In the genomic region with DNA sequence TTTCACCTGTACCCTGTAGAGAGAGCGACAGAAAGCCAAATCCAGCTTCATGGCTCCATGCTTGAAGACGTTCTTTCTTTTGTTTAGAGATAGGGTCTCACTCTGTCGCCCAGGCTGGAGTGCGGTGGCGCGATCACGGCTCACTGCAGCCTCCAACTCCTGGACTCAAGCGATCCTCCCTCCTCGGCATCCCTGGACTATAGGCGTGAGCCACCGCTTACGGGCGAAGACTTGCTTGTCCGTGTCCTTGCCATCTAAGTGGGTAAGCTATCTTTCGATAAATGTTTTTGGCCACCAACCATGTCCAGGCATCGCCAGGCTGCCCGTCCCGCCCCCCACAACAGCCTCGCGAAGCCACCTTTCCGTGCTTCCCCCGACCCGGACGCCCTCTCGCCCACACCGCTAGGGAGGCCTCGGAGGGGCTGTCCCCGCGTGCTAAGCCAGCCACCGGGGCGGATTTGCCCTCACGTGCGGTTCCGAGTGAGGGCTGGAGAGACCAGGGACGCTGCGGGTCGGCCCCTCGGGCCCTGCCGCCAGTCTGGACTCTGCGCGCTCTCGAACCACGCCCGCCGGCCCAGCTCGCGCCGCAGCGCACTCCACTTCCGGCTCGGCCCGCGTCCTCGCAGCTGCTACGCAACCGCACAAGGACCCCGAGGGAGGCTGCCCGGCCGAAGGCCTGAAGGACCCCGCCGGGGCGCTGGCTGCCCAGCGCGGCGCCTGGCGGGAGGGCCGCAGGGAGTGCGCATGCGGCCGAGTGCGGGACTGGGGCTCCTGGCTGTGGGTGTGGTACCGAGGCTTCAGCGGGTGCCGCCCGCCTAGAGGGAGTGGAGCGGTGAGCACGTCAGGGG, we compare ENCODE assay signal across 8 cellular contexts. TPM values are rescaled to one million over a fixed set of nuclear protein-coding genes. Genes with fewer than 3 reads are reported as not detected.
DNase-seq lines count a peak whose midpoint lies in the region; ATAC-seq and TF ChIP-seq lines count a peak whose summit lies in the region.
"Not testable (repeated sequence)": the region's sequence is repeated elsewhere in the genome, so short reads cannot be mapped to it uniquely, and the experiment has no call there.

A gene (minus strand): TSS at position 604 of the 848 bp plus-strand sequence. CDS start 1,342 bp downstream, outside the sequence.

- peak; percentile 87 for DNase-seq in CD14-positive monocyte (ENCODE audit: low spot score)
- peak; percentile 58 for DNase-seq in NCI-H774 (lab: John Stamatoyannopoulos, UW)
- DNase-seq in activated CD4-positive, alpha-beta T cell treated with anti-CD3 and anti-CD28 coated beads, Interleukin-2, amount 50 U/mL, for 48 hours: peak; percentile 88 to 90
- peak; percentile 60 to 87 for DNase-seq in dermis microvascular lymphatic vessel endothelial cell (ENCODE audit: low read depth in 2 of 2)
- peak; percentile 81 for DNase-seq in stimulated activated CD4-positive, alpha-beta T cell treated with anti-CD3 and anti-CD28 coated beads, Interleukin-2, amount 100 ng/mL, for 4 hours (ENCODE audit: low read depth)

- intact Hi-C loops in CD14-positive monocyte (cut with micrococcal nuclease): not testable (repeated sequence)

- ATAC-seq in GM19372 (IDR thresholded peaks at IDR 0.05; ENCODE audit: low read depth, unreplicated experiment) (peak; percentile 81), HG03469 (IDR thresholded peaks at IDR 0.05; ENCODE audit: unreplicated experiment) (peak; percentile 86)

- H3K27me3 ChIP-seq in liver (ENCODE audit: control insufficient read depth in 4 of 4, insufficient read depth in 4 of 4, low read length in 3 of 4): not testable (repeated sequence)

- H3K9ac ChIP-seq in liver (ENCODE audit: low read depth in 1 of 2, low read length in 2 of 2): not testable (repeated sequence)

- peak within 1 kb of the TSS; percentile 85 to 91 for H3K4me3 Mint-ChIP-seq in CD14-positive monocyte

- not testable (repeated sequence) for H3K4me1 ChIP-seq in liver (ENCODE audit: control insufficient read depth in 4 of 4, insufficient read depth in 4 of 4, low read length in 3 of 4)

- not testable (repeated sequence) for H3K27ac ChIP-seq in liver (ENCODE audit: low read depth in 1 of 2, low read length in 2 of 2)

- peaks cover 14% of the 10 kb centered on the region for H3K4me1 Mint-ChIP-seq in CD14-positive monocyte

- not testable (repeated sequence) for H3K36me3 Mint-ChIP-seq in CD14-positive monocyte

- H3K9me3 Mint-ChIP-seq in CD14-positive monocyte: not testable (repeated sequence)

- H3K4me3 ChIP-seq in liver (ENCODE audit: low read depth in 1 of 3, low read length in 3 of 3): peak within 1 kb of the TSS in 2 of 3 donors; percentile 47 to 57

- not testable (repeated sequence) for H3K36me3 ChIP-seq in liver (ENCODE audit: control insufficient read depth in 4 of 4, insufficient read depth in 3 of 4, low read depth in 1 of 4, low read length in 3 of 4)

- peak within 1 kb of the TSS in 5 of 7 donors; percentile 33 to 81 (median 79) for H3K27ac Mint-ChIP-seq in CD14-positive monocyte

- not testable (repeated sequence) for H3K9me3 ChIP-seq in liver (ENCODE audit: control insufficient read depth in 4 of 4, low read length in 3 of 4)

- TF ChIP-seq RAD21 in liver (IDR thresholded peaks at IDR 0.05): not testable (repeated sequence)

- WGBS in liver: under 1% methylated on average over 63 of the region's 77 CpGs

- TF ChIP-seq CTCF in CD14-positive monocyte (IDR thresholded peaks at IDR 0.05); liver (IDR thresholded peaks at IDR 0.05; ENCODE audit: low read depth, low read length, missing input control): not testable (repeated sequence)

- not testable (repeated sequence) for H3K27me3 Mint-ChIP-seq in CD14-positive monocyte (ENCODE audit: low read depth in 3 of 3)

TF ChIP-seq in liver, 16 proteins besides CTCF, POLR2A, EP300 and RAD21:
- peak in 1 of 2 donors; percentile 38 for TF ChIP-seq GABPA (IDR thresholded peaks at IDR 0.05 in 1 of 2, conservative IDR thresholded peaks at IDR 0.05 in 1 of 2)

RNA-seq across cellular contexts. Expression of the gene that starts here (rescaled TPM):
- polyA plus RNA-seq in CD14-positive monocyte (10 to 100 TPM in 1 of 2 donors, 1 to 10 TPM in 1; 8.8 to 11.7 TPM), liver (1 to 10 TPM; 6.5 to 6.7 TPM)
- total RNA-seq in dermis microvascular lymphatic vessel endothelial cell (3.1 and 5.8 TPM in 2 replicates), liver (1 to 10 TPM; 4.2 to 4.5 TPM)
